21 cellular contexts compared by ENCODE assay signal in the genomic region with DNA sequence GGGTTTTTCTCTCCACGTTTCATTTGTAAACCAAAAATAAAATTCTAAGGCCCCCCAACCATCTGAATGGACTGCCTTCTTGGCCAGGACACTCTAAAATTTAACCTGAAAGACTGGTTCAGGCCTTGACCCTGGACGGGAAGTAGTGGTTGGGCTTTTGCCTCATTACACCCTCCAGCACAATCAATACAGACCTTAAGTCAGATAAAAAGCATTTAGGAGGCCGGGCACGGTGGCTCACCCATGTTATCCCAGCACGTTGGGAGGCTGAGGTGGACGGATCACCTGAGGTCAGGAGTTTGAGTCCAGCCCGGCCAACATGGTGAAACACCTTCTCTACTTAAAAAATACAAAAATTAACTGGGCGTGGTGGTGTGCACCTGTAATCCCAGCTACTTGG.
DNase-seq lines count a peak whose midpoint lies in the region.
"Had no signal": no experiment of that assay in that cellular context is flagged by ENCODE, and none has a peak within 500 bp of the region (broad histone marks: within the 10 kb centered on the region; RNA-seq: fewer than 3 reads in every experiment).

No MANE protein-coding gene starts in this region.

- peak; percentile 83 for DNase-seq in ELF-1 (ENCODE audit: low read depth, low spot score)
- DNase-seq in NCI-H1436 treated with DMSO at 0.1 percent for 48 hours (lab: John Stamatoyannopoulos, UW): no peak
- DNase-seq: 8988T; ACHN; AML-193; BE2C; C1 segment of cervical spinal cord; Calu3; CD4-positive, alpha-beta memory T cell; CD4-positive, alpha-beta T cell; CD4-positive, CD25-positive, alpha-beta regulatory T cell; CD8-positive, alpha-beta memory T cell; CD8-positive, alpha-beta T cell; COR-L47; DMS 273 treated with DMSO at 0.1 percent for 48 hours; DMS153; DMS53; DMS79; DMS79 treated with DMSO at 0.1 percent for 48 hours; DND-41; EL had no signal
